Comparison of ENCODE assay signal across 8 cellular contexts in genomic region chr16:67845291-67846062, GRCh38. TPM values are rescaled to one million over a fixed set of nuclear protein-coding genes. Genes with fewer than 3 reads are reported as not detected.
DNase-seq lines count a peak whose midpoint lies in the region; ATAC-seq and TF ChIP-seq lines count a peak whose summit lies in the region.

No MANE protein-coding gene starts in this region.

- H3K27ac Mint-ChIP-seq in CD4-positive, CD25-positive, alpha-beta regulatory T cell, result peak overlapping the region; percentile 91 to 93 (median 93)
- peak overlapping the region; percentile 96 to 98 (median 98) for H3K27ac Mint-ChIP-seq in nephron

- DNase-seq in CD4-positive, CD25-positive, alpha-beta regulatory T cell, result peak in 1 of 3 donors; percentile 23
- no peak for DNase-seq in LNCaP clone FGC (ENCODE audit: low read depth)
- peak; percentile 36 for DNase-seq in cerebellar cortex (ENCODE audit: low spot score)
- no peak for DNase-seq in islet precursor cell
- DNase-seq in GM13977 (ENCODE audit: low spot score), result no peak
- no peak for DNase-seq in hippocampal formation (lab: John Stamatoyannopoulos, UW)
- DNase-seq in NCI-H510A (lab: John Stamatoyannopoulos, UW), result no peak

- H3K4me3 ChIP-seq in CD4-positive, CD25-positive, alpha-beta regulatory T cell (ENCODE audit: low read depth, low read length), result peak overlapping the region; percentile 80
- H3K4me3 ChIP-seq in LNCaP clone FGC (ENCODE audit: low read depth, low read length), result peak overlapping the region; percentile 99

- no peaks in the 10 kb centered on the region for H3K36me3 Mint-ChIP-seq in CD4-positive, CD25-positive, alpha-beta regulatory T cell
- H3K36me3 Mint-ChIP-seq in nephron (ENCODE audit: low read depth), result peaks cover 4% of the 10 kb centered on the region

- in situ Hi-C loops in GM13977 (cut with MboI; ENCODE audit: low pct_unique_long_range_greater_than_20kb, low sequenced_read_pairs, unreplicated experiment), result no loop called here

- H3K36me3 ChIP-seq in CD4-positive, CD25-positive, alpha-beta regulatory T cell (ENCODE audit: control insufficient read depth, insufficient read depth, low read length), result no peaks in the 10 kb centered on the region

- no peaks in the 10 kb centered on the region for H3K27me3 Mint-ChIP-seq in CD4-positive, CD25-positive, alpha-beta regulatory T cell
- peaks cover 4% of the 10 kb centered on the region for H3K27me3 Mint-ChIP-seq in nephron (ENCODE audit: low read depth)

- no peaks in the 10 kb centered on the region for H3K9me3 ChIP-seq in CD4-positive, CD25-positive, alpha-beta regulatory T cell (ENCODE audit: control insufficient read depth in 2 of 2, low read length in 2 of 2)

- H3K4me3 Mint-ChIP-seq in CD4-positive, CD25-positive, alpha-beta regulatory T cell, result peak overlapping the region; percentile 88 to 95 (median 90)
- H3K4me3 Mint-ChIP-seq in nephron, result peak overlapping the region; percentile 89 to 97 (median 90)

- H3K9me3 Mint-ChIP-seq in CD4-positive, CD25-positive, alpha-beta regulatory T cell, result no peaks in the 10 kb centered on the region
- H3K9me3 Mint-ChIP-seq in nephron, result no peaks in the 10 kb centered on the region

- ATAC-seq in CD4-positive, CD25-positive, alpha-beta regulatory T cell (ENCODE audit: low read depth in 2 of 2), result no peak

- H3K4me1 ChIP-seq in CD4-positive, CD25-positive, alpha-beta regulatory T cell (ENCODE audit: control insufficient read depth, insufficient read depth, low read length, poor library complexity, severe bottlenecking), result peaks cover 55% of the 10 kb centered on the region

- peak overlapping the region; percentile 97 for H3K27ac ChIP-seq in CD4-positive, CD25-positive, alpha-beta regulatory T cell (ENCODE audit: insufficient read depth, low read length, poor library complexity, severe bottlenecking)

- no peaks in the 10 kb centered on the region for H3K27me3 ChIP-seq in CD4-positive, CD25-positive, alpha-beta regulatory T cell (ENCODE audit: control insufficient read depth, insufficient read depth, low read length)

- H3K4me1 Mint-ChIP-seq in CD4-positive, CD25-positive, alpha-beta regulatory T cell, result peaks cover 16 to 65% (median 35%) of the 10 kb centered on the region in 4 donors
- peaks cover 51% of the 10 kb centered on the region for H3K4me1 Mint-ChIP-seq in nephron

- TF ChIP-seq CTCF in LNCaP clone FGC (IDR thresholded peaks at IDR 0.05; ENCODE audit: control insufficient read depth, extremely low read depth, insufficient read depth), result no peak
- TF ChIP-seq CTCF in nephron (IDR thresholded peaks at IDR 0.05; ENCODE audit: unreplicated experiment in 3 of 3), result no peak
- TF ChIP-seq CTCF in GM13977 (IDR thresholded peaks at IDR 0.05; ENCODE audit: extremely low read depth, insufficient read depth, missing control alignments), result no peak

RNA-seq across cellular contexts. Expression of gene NUTF2, which starts 1.3 kb away (rescaled TPM):
- total RNA-seq in CD4-positive, CD25-positive, alpha-beta regulatory T cell, result 48.5 TPM
- polyA plus RNA-seq in CD4-positive, CD25-positive, alpha-beta regulatory T cell, result 100 to 1,000 TPM; 115 to 158 (median 131) TPM

RNA-seq across cellular contexts. Expression of gene CENPT, which starts 2.0 kb away (rescaled TPM):
- total RNA-seq in CD4-positive, CD25-positive, alpha-beta regulatory T cell, result 79.9 TPM
- 10 to 100 TPM; 13.5 to 17.1 (median 14.6) TPM for polyA plus RNA-seq in CD4-positive, CD25-positive, alpha-beta regulatory T cell

RNA-seq across cellular contexts. Expression of gene THAP11, which starts 3.4 kb away (rescaled TPM):
- 32.2 TPM for total RNA-seq in CD4-positive, CD25-positive, alpha-beta regulatory T cell
- polyA plus RNA-seq in CD4-positive, CD25-positive, alpha-beta regulatory T cell, result 100 to 1,000 TPM; 132 to 166 (median 141) TPM

RNA-seq across cellular contexts. Expression of gene EDC4, which starts 27.4 kb away (rescaled TPM):
- total RNA-seq in CD4-positive, CD25-positive, alpha-beta regulatory T cell, result 103 TPM
- polyA plus RNA-seq in CD4-positive, CD25-positive, alpha-beta regulatory T cell, result 10 to 100 TPM; 24.7 to 42.3 (median 33.8) TPM

RNA-seq across cellular contexts. Expression of gene TSNAXIP1, which starts 38.8 kb away (rescaled TPM):
- 0.39 TPM for total RNA-seq in CD4-positive, CD25-positive, alpha-beta regulatory T cell
- not detected for polyA plus RNA-seq in CD4-positive, CD25-positive, alpha-beta regulatory T cell
